In genomic region chr4:40197879-40198689, GRCh38 we compare ENCODE assay signal across 10 cellular contexts. TPM values are rescaled to one million over a fixed set of nuclear protein-coding genes. Genes with fewer than 3 reads are reported as not detected.
DNase-seq lines count a peak whose midpoint lies in the region; ATAC-seq and TF ChIP-seq lines count a peak whose summit lies in the region.
"Had no signal": no experiment of that assay in that cellular context is flagged by ENCODE, and none has a peak within 500 bp of the region (broad histone marks: within the 10 kb centered on the region; RNA-seq: fewer than 3 reads in every experiment).

No MANE protein-coding gene starts in this region.

- no peaks in the 10 kb centered on the region for H3K9me3 ChIP-seq in SK-N-MC (ENCODE audit: low read depth, low read length)
- H3K9me3 ChIP-seq in endodermal cell (ENCODE audit: control insufficient read depth, low read length), result no peaks in the 10 kb centered on the region

- no peaks in the 10 kb centered on the region for H3K27me3 ChIP-seq in endodermal cell (ENCODE audit: control insufficient read depth, insufficient read depth, low read length, poor library complexity, severe bottlenecking)

- ATAC-seq in activated CD4-positive, CD25-positive, alpha-beta regulatory T cell treated with anti-CD3 and anti-CD28 coated beads, Interleukin-2, amount 50 U/mL, for 24 hours, result peak; percentile 25 to 28
- ATAC-seq in stimulated activated naive CD8-positive, alpha-beta T cell treated with anti-CD3 and anti-CD28 coated beads, Interleukin-15, Interleukin-2, amounts not matched to agents 100 U/mL and 50 U/mL, for 24 hours, result peak; percentile 2
- ATAC-seq in GM18511 (IDR thresholded peaks at IDR 0.05; ENCODE audit: unreplicated experiment) (no peak), HG02642 (IDR thresholded peaks at IDR 0.05; ENCODE audit: poor library complexity, unreplicated experiment) (no peak)

- H3K27ac ChIP-seq in SK-N-MC (peak overlapping the region; percentile 99), endodermal cell (ENCODE audit: low read depth, low read length) (no peak overlapping the region)
- H3K27ac ChIP-seq: 22Rv1 had no signal

- H3K4me3 ChIP-seq in SK-N-MC (peak overlapping the region; percentile 88), endodermal cell (ENCODE audit: low read length) (no peak overlapping the region)

- H3K4me1 Mint-ChIP-seq in endodermal cell, result peaks cover 56% of the 10 kb centered on the region

- peak overlapping the region; percentile 92 for H3K9ac ChIP-seq in SK-N-MC (ENCODE audit: insufficient read length)
- H3K9ac ChIP-seq in endodermal cell (ENCODE audit: extremely low read depth, low read length, poor library complexity, severe bottlenecking), result no peak overlapping the region

- DNase-seq in activated CD4-positive, CD25-positive, alpha-beta regulatory T cell (lab: John Stamatoyannopoulos, UW), result no peak
- no peak for DNase-seq in SK-N-MC (ENCODE audit: low read depth, low spot score)
- no peak for DNase-seq in endodermal cell
- peak; percentile 38 for DNase-seq in stimulated activated naive CD8-positive, alpha-beta T cell treated with anti-CD3 and anti-CD28 coated beads, Interleukin-15, Interleukin-2, amounts not matched to agents 100 U/mL and 50 U/mL, for 24 hours
- DNase-seq in RKO (ENCODE audit: low spot score), result no peak
- DNase-seq: Kasumi-1 had no signal

- H3K36me3 Mint-ChIP-seq in endodermal cell (ENCODE audit: low read depth), result no peaks in the 10 kb centered on the region

- WGBS in endodermal cell (ENCODE audit: insufficient coverage in 1 of 2, insufficient read length in 1 of 2), 2 experiments, result 84 to 87% methylated on average over 13 to 15 of the region's 15 CpGs

- H3K36me3 ChIP-seq in SK-N-MC (ENCODE audit: insufficient read depth, low read length) (peaks cover 21% of the 10 kb centered on the region), endodermal cell (ENCODE audit: control insufficient read depth, insufficient read depth, low read length) (no peaks in the 10 kb centered on the region)

- peak overlapping the region; percentile 50 for H3K4me3 Mint-ChIP-seq in endodermal cell

- H3K27ac Mint-ChIP-seq in endodermal cell, result peak overlapping the region; percentile 23

- no peaks in the 10 kb centered on the region for H3K9me3 Mint-ChIP-seq in endodermal cell

- TF ChIP-seq CTCF in endodermal cell (conservative IDR thresholded peaks at IDR 0.05), result no peak

- no peaks in the 10 kb centered on the region for H3K27me3 Mint-ChIP-seq in endodermal cell (ENCODE audit: insufficient read depth)

- peaks cover 2% of the 10 kb centered on the region for H3K4me1 ChIP-seq in endodermal cell (ENCODE audit: control insufficient read depth, insufficient read depth, low read length)

RNA-seq across cellular contexts. Expression of gene RHOH, which starts 1.3 kb away (rescaled TPM):
- total RNA-seq in endodermal cell, result 1 to 10 TPM; 2.9 to 9.4 TPM
- 0.36 TPM for polyA plus RNA-seq in endodermal cell (2013, experiment 1 of 2)
- polyA plus RNA-seq in endodermal cell (2013, experiment 2 of 2), result 0.54 TPM

Comparison
In these comparisons a context has a peak if more than half of its experiments do, and no peak if none do; other contexts are left out.
1. ATAC-seq: peak in activated CD4-positive, CD25-positive, alpha-beta regulatory T cell treated with anti-CD3 and anti-CD28 coated beads, Interleukin-2, amount 50 U/mL, for 24 hours (2 of 2) and stimulated activated naive CD8-positive, alpha-beta T cell treated with anti-CD3 and anti-CD28 coated beads, Interleukin-15, Interleukin-2, amounts not matched to agents 100 U/mL and 50 U/mL, for 24 hours (single experiment); none in GM18511 (single experiment) and HG02642 (single experiment).